ENCODE assay signal across 8 cellular contexts in the genomic region with DNA sequence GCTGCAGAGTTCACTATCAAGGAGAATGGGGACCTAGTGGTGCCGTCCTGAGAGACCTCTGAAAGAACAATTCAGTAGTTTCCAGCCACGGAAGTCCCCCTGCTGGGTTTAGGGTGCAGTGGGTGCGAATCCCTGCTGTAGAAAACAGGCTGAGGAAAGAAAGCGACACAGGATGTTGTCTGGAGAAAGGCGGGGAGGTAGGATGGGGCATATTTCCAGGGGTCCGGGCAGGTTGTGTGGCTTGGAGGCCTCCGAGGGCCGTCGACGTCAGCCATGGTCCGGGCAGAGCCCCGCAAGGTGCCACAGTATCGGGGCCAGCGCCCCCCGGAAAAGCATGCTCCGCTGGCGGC. TPM values are rescaled to one million over a fixed set of nuclear protein-coding genes. Genes with fewer than 3 reads are reported as not detected.
DNase-seq lines count a peak whose midpoint lies in the region; ATAC-seq, FAIRE-seq and TF ChIP-seq lines count a peak whose summit lies in the region.

No MANE protein-coding gene starts in this region.

- H3K4me2 ChIP-seq in parathyroid adenoma (ENCODE audit: low read length), result peak overlapping the region; percentile 79

- no peaks in the 10 kb centered on the region for H3K79me2 ChIP-seq in parathyroid adenoma

- peaks cover 47% of the 10 kb centered on the region for H3K4me1 Mint-ChIP-seq in activated T-helper 2 cell treated with anti-CD3 and anti-CD28 coated beads, Interferon-gamma antibody, Interleukin-2, Interleukin-4, amounts not matched to agents 10 μg/mL and 5 μg/mL and 100 μg/mL, durations not matched to agents 14 hours and 24 hours and 36 hours (ENCODE audit: low read depth)

- H3K9me3 Mint-ChIP-seq in activated T-helper 2 cell treated with anti-CD3 and anti-CD28 coated beads, Interferon-gamma antibody, Interleukin-2, Interleukin-4, amounts not matched to agents 10 μg/mL and 5 μg/mL and 100 μg/mL, durations not matched to agents 14 hours and 24 hours and 36 hours, result no peaks in the 10 kb centered on the region

- peak overlapping the region; percentile 100 for H3K27ac Mint-ChIP-seq in activated T-helper 2 cell treated with anti-CD3 and anti-CD28 coated beads, Interferon-gamma antibody, Interleukin-2, Interleukin-4, amounts not matched to agents 10 μg/mL and 5 μg/mL and 100 μg/mL, durations not matched to agents 14 hours and 24 hours and 36 hours

- no peaks in the 10 kb centered on the region for H3K36me3 ChIP-seq in gastroesophageal sphincter
- no peaks in the 10 kb centered on the region for H3K36me3 ChIP-seq in parathyroid adenoma (ENCODE audit: control insufficient read depth, insufficient read depth, low read length)

- H2AFZ ChIP-seq in parathyroid adenoma, result peak overlapping the region; percentile 97

- no peaks in the 10 kb centered on the region for H3K27me3 Mint-ChIP-seq in activated T-helper 2 cell treated with anti-CD3 and anti-CD28 coated beads, Interferon-gamma antibody, Interleukin-2, Interleukin-4, amounts not matched to agents 10 μg/mL and 5 μg/mL and 100 μg/mL, durations not matched to agents 14 hours and 24 hours and 36 hours (ENCODE audit: low read depth)

- H3K4me3 Mint-ChIP-seq in activated T-helper 2 cell treated with anti-CD3 and anti-CD28 coated beads, Interferon-gamma antibody, Interleukin-2, Interleukin-4, amounts not matched to agents 10 μg/mL and 5 μg/mL and 100 μg/mL, durations not matched to agents 14 hours and 24 hours and 36 hours (ENCODE audit: low read depth), result peak overlapping the region; percentile 96

- no peak for FAIRE-seq in GM12892 (lab: Jason Lieb, UNC)

- TF ChIP-seq CTCF in NB4 (IDR thresholded peaks at IDR 0.05; ENCODE audit: low read depth, low read length) (no peak), gastroesophageal sphincter (IDR thresholded peaks at IDR 0.05) (peak in 1 of 4 experiments; percentile 9), parathyroid adenoma (IDR thresholded peaks at IDR 0.05) (no peak)

- POLR2A ChIA-PET in HEK293T (lab: Yijun Ruan, JAX), result no interaction called here

- intact Hi-C loops in activated T-helper 2 cell treated with anti-CD3 and anti-CD28 coated beads, Interferon-gamma antibody, Interleukin-2, Interleukin-4, amounts not matched to agents 10 μg/mL and 5 μg/mL and 100 μg/mL, durations not matched to agents 14 hours and 24 hours and 36 hours (cut with micrococcal nuclease), result loop anchor here (1.0 to 10.0 kb wide), 13 partner anchors 14 to 1374 kb away; partner anchors contain the start of genes CCNYL1, EEF1B2, FASTKD2 and FZD5

- H3K9me3 ChIP-seq in gastroesophageal sphincter (no peaks in the 10 kb centered on the region), parathyroid adenoma (ENCODE audit: control insufficient read depth, low read length) (no peaks in the 10 kb centered on the region)

- no peak for TF ChIP-seq POLR2A in NB4 (IDR thresholded peaks at IDR 0.05; ENCODE audit: extremely low read depth, insufficient read length)
- TF ChIP-seq POLR2A in gastroesophageal sphincter (IDR thresholded peaks at IDR 0.05), result no peak
- no peak; the same call in 1 of the 2 replicates for TF ChIP-seq POLR2A in GM12892 (IDR thresholded peaks at IDR 0.05; ENCODE audit: low read depth, low read length)

- no peak for TF ChIP-seq EP300 in gastroesophageal sphincter (IDR thresholded peaks at IDR 0.05)

- H3K4me1 ChIP-seq in gastroesophageal sphincter (peaks cover 2 to 43% (median 19%) of the 10 kb centered on the region in 3 donors), parathyroid adenoma (peaks cover 5% of the 10 kb centered on the region)

- H3K36me3 Mint-ChIP-seq in activated T-helper 2 cell treated with anti-CD3 and anti-CD28 coated beads, Interferon-gamma antibody, Interleukin-2, Interleukin-4, amounts not matched to agents 10 μg/mL and 5 μg/mL and 100 μg/mL, durations not matched to agents 14 hours and 24 hours and 36 hours (ENCODE audit: low read depth), result peaks cover 50% of the 10 kb centered on the region

- no peaks in the 10 kb centered on the region for H3K27me3 ChIP-seq in gastroesophageal sphincter
- H3K27me3 ChIP-seq in parathyroid adenoma (ENCODE audit: control insufficient read depth, insufficient read depth, low read length), result no peaks in the 10 kb centered on the region

- H3K27ac ChIP-seq in gastroesophageal sphincter (peak overlapping the region; percentile 91 to 99 (median 96)), parathyroid adenoma (peak overlapping the region; percentile 97)

- peak overlapping the region; percentile 71 for H3K4me3 ChIP-seq in NB4 (ENCODE audit: low read depth, low read length)
- H3K4me3 ChIP-seq in gastroesophageal sphincter, result peak overlapping the region; percentile 62 to 78
- H3K4me3 ChIP-seq in parathyroid adenoma (ENCODE audit: low read depth, low read length), result peak overlapping the region; percentile 83

- peak overlapping the region; percentile 38 for H3K9ac ChIP-seq in parathyroid adenoma

- ATAC-seq in gastroesophageal sphincter, result peak; percentile 0

- 2% methylated on average over 11 to 15 of the region's 17 CpGs for WGBS in gastroesophageal sphincter (ENCODE audit: low coverage in 1 of 2), 2 donors

- DNase-seq in DMS79 treated with DMSO at 0.1 percent for 48 hours (lab: John Stamatoyannopoulos, UW) (peak; percentile 18), DMS79 (lab: John Stamatoyannopoulos, UW) (no peak), HEK293T (ENCODE audit: extremely low spot score) (peak; percentile 31), NB4 (ENCODE audit: low read depth) (peak; percentile 78), GM12892 (ENCODE audit: insufficient read length) (no peak)
- DNase-seq in activated T-helper 2 cell treated with anti-CD3 and anti-CD28 coated beads, Interferon-gamma antibody, Interleukin-2, Interleukin-4, amounts not matched to agents 10 μg/mL and 5 μg/mL and 100 μg/mL, durations not matched to agents 14 hours and 24 hours and 36 hours (ENCODE audit: low spot score), result peak; percentile 47

- CTCF ChIA-PET in HEK293T (lab: Yijun Ruan, JAX), result no interaction called here

TF ChIP-seq in HEK293T, 16 proteins besides CTCF, POLR2A, EP300 and RAD21:
- TF ChIP-seq ELF4 (IDR thresholded peaks at IDR 0.05), result no peak
- no peak for TF ChIP-seq CTBP1 (IDR thresholded peaks at IDR 0.05; ENCODE audit: borderline replicate concordance)
- TF ChIP-seq ARNT (IDR thresholded peaks at IDR 0.05), result no peak
- TF ChIP-seq NFRKB (IDR thresholded peaks at IDR 0.05), result no peak
- TF ChIP-seq L3MBTL2 (conservative IDR thresholded peaks at IDR 0.05), result peak; percentile 60; the same call in 1 of the 2 replicates
- no peak for TF ChIP-seq TARDBP (IDR thresholded peaks at IDR 0.05)
- peak; percentile 78 for TF ChIP-seq ZNF384 (IDR thresholded peaks at IDR 0.05)
TF ChIP-seq in HEK293T: peak in this region for 2.

RNA-seq across cellular contexts. Expression of gene CREB1, which starts 0.8 kb away (rescaled TPM):
- 115 and 136 TPM in 2 replicates for total RNA-seq in activated T-helper 2 cell treated with anti-CD3 and anti-CD28 coated beads, Interferon-gamma antibody, Interleukin-2, Interleukin-4, amounts not matched to agents 10 μg/mL and 5 μg/mL and 100 μg/mL, durations not matched to agents 14 hours and 24 hours and 36 hours
- 10 to 100 TPM; 46.0 to 60.2 (median 57.5) TPM for total RNA-seq in gastroesophageal sphincter
- polyA plus RNA-seq in GM12892 (2012; ENCODE audit: missing spikeins), result 48.2 TPM

Comparison
In these comparisons a context has a peak if more than half of its experiments do, and no peak if none do; other contexts are left out.
1. DNase-seq: peak in DMS79 treated with DMSO at 0.1 percent for 48 hours (single experiment), HEK293T (single experiment), NB4 (single experiment) and activated T-helper 2 cell treated with anti-CD3 and anti-CD28 coated beads, Interferon-gamma antibody, Interleukin-2, Interleukin-4, amounts not matched to agents 10 μg/mL and 5 μg/mL and 100 μg/mL, durations not matched to agents 14 hours and 24 hours and 36 hours (single experiment); none in DMS79 (single experiment) and GM12892 (single experiment).
2. Peak in every context shown above with its lines, with median percentiles within 50 percentile points of each other: H3K4me3 ChIP-seq.